In genomic region chr4:76822294-76822693, GRCh38 we compare ENCODE assay signal across 27 cellular contexts.
DNase-seq lines count a peak whose midpoint lies in the region; ATAC-seq and TF ChIP-seq lines count a peak whose summit lies in the region.
"Had no signal": no experiment of that assay in that cellular context is flagged by ENCODE, and none has a peak within 500 bp of the region (broad histone marks: within the 10 kb centered on the region; RNA-seq: fewer than 3 reads in every experiment).

No MANE protein-coding gene starts in this region.

- peak overlapping the region; percentile 84 for H3K27ac Mint-ChIP-seq in progenitor cell of endocrine pancreas
- H3K27ac Mint-ChIP-seq: CD4-positive, alpha-beta T cell had no signal

- no peak overlapping the region for H3K4me3 Mint-ChIP-seq in progenitor cell of endocrine pancreas (ENCODE audit: low read depth)
- H3K4me3 Mint-ChIP-seq: CD4-positive, alpha-beta T cell had no signal

- peaks cover 19% of the 10 kb centered on the region for H3K9me3 Mint-ChIP-seq in progenitor cell of endocrine pancreas (ENCODE audit: low read depth)

- intact Hi-C loops in heart left ventricle (cut with DNase I) = no loop called here
- intact Hi-C loops in left ventricle myocardium superior (cut with micrococcal nuclease) = no loop called here
- intact Hi-C loops in uterus (cut with DNase I; ENCODE audit: low total_unique reads) = no loop called here

- no peaks in the 10 kb centered on the region for H3K4me1 Mint-ChIP-seq in progenitor cell of endocrine pancreas (ENCODE audit: low read depth)

- 83 to 90% (median 87%) methylated on average over 8 of the region's 8 CpGs for WGBS in heart left ventricle, 4 donors

- H3K4me1 ChIP-seq in heart left ventricle (peaks cover 0 to 7% (median 0%) of the 10 kb centered on the region in 12 donors), right atrium auricular region (no peaks in the 10 kb centered on the region), uterus (no peaks in the 10 kb centered on the region)
- H3K4me1 ChIP-seq: BLaER1 treated with 17β-estradiol and CSF1 and Interleukin-3, amounts not matched to agents 10 nM and 100 nM; HAP-1 had no signal

- peaks cover 7% of the 10 kb centered on the region for H3K27me3 Mint-ChIP-seq in progenitor cell of endocrine pancreas

- H3K36me3 Mint-ChIP-seq in progenitor cell of endocrine pancreas (ENCODE audit: insufficient read depth) = peaks cover 2% of the 10 kb centered on the region

- H3K27ac ChIP-seq in heart left ventricle = peak overlapping the region in 1 of 12 donors; percentile 35
- H3K27ac ChIP-seq in right atrium auricular region = no peak overlapping the region
- H3K27ac ChIP-seq in uterus = peak overlapping the region in 1 of 2 donors; percentile 32
- H3K27ac ChIP-seq in brain microvascular endothelial cell = no peak overlapping the region
- H3K27ac ChIP-seq: BLaER1 treated with 17β-estradiol and CSF1 and Interleukin-3, amounts not matched to agents 10 nM and 100 nM; HL-60; RWPE1; SK-N-MC had no signal

- no peak for TF ChIP-seq CTCF in heart left ventricle (IDR thresholded peaks at IDR 0.05)
- no peak for TF ChIP-seq CTCF in right atrium auricular region (IDR thresholded peaks at IDR 0.05)
- no peak for TF ChIP-seq CTCF in progenitor cell of endocrine pancreas (IDR thresholded peaks at IDR 0.05; ENCODE audit: unreplicated experiment)
- no peak for TF ChIP-seq CTCF in uterus (IDR thresholded peaks at IDR 0.05)
- TF ChIP-seq CTCF in brain microvascular endothelial cell (IDR thresholded peaks at IDR 0.05; ENCODE audit: low read depth, low read length, missing control alignments) = no peak

- H3K9me3 ChIP-seq in heart left ventricle = peaks cover 0 to 8% (median 0%) of the 10 kb centered on the region in 12 donors
- no peaks in the 10 kb centered on the region for H3K9me3 ChIP-seq in right atrium auricular region
- no peaks in the 10 kb centered on the region for H3K9me3 ChIP-seq in uterus
- H3K9me3 ChIP-seq: HAP-1 had no signal

- no peak overlapping the region for H3K4me3 ChIP-seq in heart left ventricle
- no peak overlapping the region for H3K4me3 ChIP-seq in right atrium auricular region
- H3K4me3 ChIP-seq in uterus = no peak overlapping the region
- H3K4me3 ChIP-seq in brain microvascular endothelial cell (ENCODE audit: low read depth, low read length) = no peak overlapping the region
- H3K4me3 ChIP-seq: BLaER1 treated with 17β-estradiol and CSF1 and Interleukin-3, amounts not matched to agents 10 nM and 100 nM; HAP-1; SK-N-MC had no signal

- H3K36me3 ChIP-seq in heart left ventricle (no peaks in the 10 kb centered on the region), right atrium auricular region (no peaks in the 10 kb centered on the region), uterus (no peaks in the 10 kb centered on the region), brain microvascular endothelial cell (replicated peaks) (no peaks in the 10 kb centered on the region)
- H3K36me3 ChIP-seq: BLaER1 treated with 17β-estradiol and CSF1 and Interleukin-3, amounts not matched to agents 10 nM and 100 nM; HAP-1 had no signal

- in situ Hi-C loops in brain microvascular endothelial cell (cut with HindIII; ENCODE audit: low pct_ligation_motif_present, low sequenced_read_pairs) = no loop called here

- ATAC-seq in heart left ventricle (peak in 3 of 4 donors; percentile 29 to 51 (median 42)), left ventricle myocardium superior (peak; percentile 37)
- ATAC-seq: Panc1 had no signal

- TF ChIP-seq POLR2A in heart left ventricle (IDR thresholded peaks at IDR 0.05) (no peak), uterus (IDR thresholded peaks at IDR 0.05) (no peak)

- no peaks in the 10 kb centered on the region for H3K27me3 ChIP-seq in heart left ventricle
- H3K27me3 ChIP-seq in right atrium auricular region = no peaks in the 10 kb centered on the region
- no peaks in the 10 kb centered on the region for H3K27me3 ChIP-seq in uterus
- H3K27me3 ChIP-seq in brain microvascular endothelial cell (replicated peaks) = no peaks in the 10 kb centered on the region
- H3K27me3 ChIP-seq: BLaER1 treated with 17β-estradiol and CSF1 and Interleukin-3, amounts not matched to agents 10 nM and 100 nM had no signal

- DNase-seq in heart left ventricle = no peak
- no peak for DNase-seq in right atrium auricular region (ENCODE audit: low spot score)
- DNase-seq in left ventricle myocardium superior = peak; percentile 30
- no peak for DNase-seq in progenitor cell of endocrine pancreas (ENCODE audit: low spot score, unreplicated experiment)
- DNase-seq in uterus = peak; percentile 23 to 51
- DNase-seq in brain microvascular endothelial cell = no peak
- no peak for DNase-seq in NCI-H1092 (lab: John Stamatoyannopoulos, UW)
- no peak for DNase-seq in activated CD8-positive, alpha-beta memory T cell treated with anti-CD3 and anti-CD28 coated beads for 24 hours
- DNase-seq: AML-193; CD4-positive, alpha-beta T cell; DMS53; GOT3; NCI-H1092 treated with DMSO at 0.1 percent for 48 hours; NCI-H1436; NCI-H187; NCI-H2081 treated with DMSO at 0.1 percent for 48 hours; NCI-H2171; NCI-H226; NCI-H510A; NCI-H69; SIG-M5 had no signal

Comparison
In these comparisons a context has a peak if more than half of its experiments do, and no peak if none do; other contexts are left out.
1. DNase-seq: peak in left ventricle myocardium superior (single experiment) and uterus (2 of 2); none in heart left ventricle (0 of 5), right atrium auricular region (single experiment), progenitor cell of endocrine pancreas (single experiment), brain microvascular endothelial cell (single experiment), NCI-H1092 (single experiment) and activated CD8-positive, alpha-beta memory T cell treated with anti-CD3 and anti-CD28 coated beads for 24 hours (single experiment).